In genomic region chr16:89397331-89397861, GRCh38 we compare ENCODE assay signal across 13 cellular contexts.
DNase-seq lines count a peak whose midpoint lies in the region; ATAC-seq, FAIRE-seq and TF ChIP-seq lines count a peak whose summit lies in the region.
"Had no signal": no experiment of that assay in that cellular context is flagged by ENCODE, and none has a peak within 500 bp of the region (broad histone marks: within the 10 kb centered on the region; RNA-seq: fewer than 3 reads in every experiment).

No MANE protein-coding gene starts in this region.

- H3K4ac ChIP-seq in IMR-90 (ENCODE audit: low read depth, low read length): no peak overlapping the region

- H3K23ac ChIP-seq in IMR-90 (ENCODE audit: low read depth, low read length): no peak overlapping the region

- H3K36me3 ChIP-seq in IMR-90 (ENCODE audit: control insufficient read depth, insufficient read depth, low read length) (peaks cover 3% of the 10 kb centered on the region; the same call in 1 of the 2 replicates), pancreas (no peaks in the 10 kb centered on the region)

- no TSS peak for BruUV-seq in IMR-90 (replicated peaks; lab: Mats Ljungman, UMichigan)

- no peak overlapping the region for H3K56ac ChIP-seq in IMR-90 (ENCODE audit: extremely low read depth, insufficient read depth, low read length)

- H3K4me1 ChIP-seq in IMR-90 (ENCODE audit: control insufficient read depth, insufficient read depth, low read length) (peaks cover 20% of the 10 kb centered on the region), pancreas (peaks cover 22 to 30% (median 25%) of the 10 kb centered on the region in 3 donors)

- no peak for ATAC-seq in CD4-positive, alpha-beta T cell (ENCODE audit: poor library complexity)
- ATAC-seq in IMR-90 (ENCODE audit: low read depth) (no peak), pancreas (no peak), HG02852 (IDR thresholded peaks at IDR 0.05; ENCODE audit: unreplicated experiment) (no peak)

- H4K20me1 ChIP-seq in IMR-90 (ENCODE audit: insufficient read depth, low read length): peaks cover 94% of the 10 kb centered on the region

- H3K27me3 Mint-ChIP-seq in CD4-positive, alpha-beta T cell: no peaks in the 10 kb centered on the region
- no peaks in the 10 kb centered on the region for H3K27me3 Mint-ChIP-seq in progenitor cell of endocrine pancreas

- H3K27ac Mint-ChIP-seq in CD4-positive, alpha-beta T cell: peak overlapping the region; percentile 30
- peak overlapping the region; percentile 16 for H3K27ac Mint-ChIP-seq in progenitor cell of endocrine pancreas

- H4K91ac ChIP-seq in IMR-90 (ENCODE audit: insufficient read depth, low read depth, low read length): no peak overlapping the region

- no peak for FAIRE-seq in pancreas (lab: Jason Lieb, UNC)

- H3K36me3 Mint-ChIP-seq in CD4-positive, alpha-beta T cell (ENCODE audit: low read depth): peaks cover 51% of the 10 kb centered on the region
- peaks cover 4% of the 10 kb centered on the region for H3K36me3 Mint-ChIP-seq in progenitor cell of endocrine pancreas (ENCODE audit: insufficient read depth)

- 93% methylated on average over 8 of the region's 16 CpGs; no CpG with 5 or more reads in 1 of the 2 experiments for WGBS in IMR-90 (ENCODE audit: extremely low coverage in 2 of 2, insufficient read length in 1 of 2), 2 experiments
- WGBS in pancreas, 2 donors: 81 to 83% methylated on average over 16 of the region's 16 CpGs

- no peak overlapping the region for H2AK5ac ChIP-seq in IMR-90 (ENCODE audit: low read depth, low read length)

- no peak overlapping the region for H2BK20ac ChIP-seq in IMR-90 (ENCODE audit: low read depth, low read length)

- no peaks in the 10 kb centered on the region for H3K27me3 ChIP-seq in CD4-positive, alpha-beta T cell (ENCODE audit: control insufficient read depth, insufficient read depth, low read length)
- no peaks in the 10 kb centered on the region for H3K27me3 ChIP-seq in IMR-90 (ENCODE audit: control insufficient read depth, insufficient read depth, low read length)
- H3K27me3 ChIP-seq in pancreas: no peaks in the 10 kb centered on the region

- in situ Hi-C loops in IMR-90 (cut with MboI; ENCODE audit: low sequenced_read_pairs): no loop called here

- peaks cover 42% of the 10 kb centered on the region for H3K9me1 ChIP-seq in IMR-90 (ENCODE audit: insufficient read depth, low read length)

- TF ChIP-seq CTCF in CD4-positive, alpha-beta T cell (IDR thresholded peaks at IDR 0.05): no peak
- TF ChIP-seq CTCF in IMR-90 (conservative IDR thresholded peaks at IDR 0.05; ENCODE audit: low read depth, low read length) (no peak), progenitor cell of endocrine pancreas (IDR thresholded peaks at IDR 0.05; ENCODE audit: unreplicated experiment) (no peak), pancreas (IDR thresholded peaks at IDR 0.05) (no peak)

- H3K9ac ChIP-seq in IMR-90 (ENCODE audit: low read depth, low read length): no peak overlapping the region

- no peak overlapping the region for H2AK9ac ChIP-seq in IMR-90 (replicated peaks; ENCODE audit: low read depth, low read length, poor library complexity)

- H3K4me3 ChIP-seq in IMR-90 (ENCODE audit: insufficient read depth, low read depth, low read length): no peak overlapping the region
- no peak overlapping the region for H3K4me3 ChIP-seq in pancreas
- H3K4me3 ChIP-seq: HAP-1 had no signal

- no peak for DNase-seq in CD4-positive, alpha-beta T cell
- no peak for DNase-seq in IMR-90
- DNase-seq in cerebellum (ENCODE audit: low spot score): peak; percentile 48
- DNase-seq in progenitor cell of endocrine pancreas (ENCODE audit: low spot score, unreplicated experiment): no peak
- no peak for DNase-seq in pancreas
- no peak for DNase-seq in activated CD4-positive, alpha-beta T cell treated with anti-CD3 and anti-CD28 coated beads for 48 hours
- DNase-seq: KBM-7, NCI-H146, NCI-H226, NCI-H526, RPMI8226 had no signal

- dilution Hi-C loops in IMR-90 (cut with HindIII; ENCODE audit: low sequenced_read_pairs, unreplicated experiment): no loop called here

- no peak overlapping the region for H4K8ac ChIP-seq in IMR-90 (ENCODE audit: low read depth in 2 of 2, low read length in 2 of 2)

- POLR2A ChIA-PET in CD4-positive, alpha-beta T cell (lab: Charles Lee): interaction anchor here (0.6 kb wide), 1 partner anchor 18 kb away, joined by 3 read pairs; no protein-coding TSS in a partner anchor
- POLR2A ChIA-PET in IMR-90 (lab: Charles Lee; ENCODE audit: unreplicated experiment): interaction anchor here (0.7 kb wide), 1 partner anchor 21 kb away, joined by 8 read pairs; no protein-coding TSS in a partner anchor

- H3K27ac ChIP-seq in CD4-positive, alpha-beta T cell (ENCODE audit: low read depth, low read length): no peak overlapping the region
- H3K27ac ChIP-seq in IMR-90 (ENCODE audit: insufficient read depth, low read length) (no peak overlapping the region), pancreas (no peak overlapping the region)

- no peak overlapping the region for H2BK15ac ChIP-seq in IMR-90 (ENCODE audit: low read depth, low read length)

- no peak for TF ChIP-seq POLR2A in IMR-90 (IDR thresholded peaks at IDR 0.05; ENCODE audit: low read depth, low read length)

- H3K9me3 ChIP-seq in CD4-positive, alpha-beta T cell (ENCODE audit: control insufficient read depth, low read length): no peaks in the 10 kb centered on the region
- H3K9me3 ChIP-seq in IMR-90 (ENCODE audit: control insufficient read depth, insufficient read depth, low read length) (no peaks in the 10 kb centered on the region), pancreas (no peaks in the 10 kb centered on the region)
- H3K9me3 ChIP-seq: HAP-1 had no signal

- H2BK5ac ChIP-seq in IMR-90 (ENCODE audit: low read depth, low read length, poor library complexity, severe bottlenecking): no peak overlapping the region

- peak overlapping the region; percentile 23 for H2AFZ ChIP-seq in IMR-90 (replicated peaks; ENCODE audit: low read length, poor library complexity)

- no peak overlapping the region for H4K5ac ChIP-seq in IMR-90 (ENCODE audit: low read depth, low read length)

- no peak overlapping the region for H3K14ac ChIP-seq in IMR-90 (replicated peaks; ENCODE audit: low read depth, low read length)

- H3K4me1 Mint-ChIP-seq in CD4-positive, alpha-beta T cell (ENCODE audit: low read depth): peaks cover 68% of the 10 kb centered on the region
- peaks cover 16% of the 10 kb centered on the region for H3K4me1 Mint-ChIP-seq in progenitor cell of endocrine pancreas (ENCODE audit: low read depth)

- no peak overlapping the region for H3K4me2 ChIP-seq in IMR-90 (ENCODE audit: low read depth, low read length)

- no peak for TF ChIP-seq RAD21 in IMR-90 (IDR thresholded peaks at IDR 0.05; ENCODE audit: low read length)

- CTCF ChIA-PET in CD4-positive, alpha-beta T cell (lab: Charles Lee): interaction anchor here (1.2 kb wide), 1 partner anchor 17 kb away, joined by 4 read pairs; no protein-coding TSS in a partner anchor
- CTCF ChIA-PET in IMR-90 (lab: Yijun Ruan, JAX): no interaction called here

- no peaks in the 10 kb centered on the region for H3K9me3 Mint-ChIP-seq in CD4-positive, alpha-beta T cell
- no peaks in the 10 kb centered on the region for H3K9me3 Mint-ChIP-seq in progenitor cell of endocrine pancreas (ENCODE audit: low read depth)

- no peak overlapping the region for H3K4me3 Mint-ChIP-seq in CD4-positive, alpha-beta T cell
- no peak overlapping the region for H3K4me3 Mint-ChIP-seq in progenitor cell of endocrine pancreas (ENCODE audit: low read depth)

- H2BK120ac ChIP-seq in IMR-90 (ENCODE audit: low read depth, low read length): no peak overlapping the region

- H3K18ac ChIP-seq in IMR-90 (ENCODE audit: low read depth, low read length): no peak overlapping the region

- intact Hi-C loops in CD4-positive, alpha-beta T cell (cut with DNase I, micrococcal nuclease): no loop called here
- intact Hi-C loops in IMR-90 (cut with micrococcal nuclease) (no loop called here), pancreas (cut with DNase I) (loop anchor here in 1 of 3 donors (10.0 kb wide), 1 partner anchor 53 kb away; no protein-coding TSS in a partner anchor)

- H3K79me1 ChIP-seq in IMR-90 (ENCODE audit: low read depth in 1 of 2, low read length in 2 of 2): peaks cover 13 to 80% of the 10 kb centered on the region in 2 experiments

TF ChIP-seq in IMR-90, 13 proteins besides CTCF, POLR2A, EP300 and RAD21:
- TF ChIP-seq USF2 (IDR thresholded peaks at IDR 0.05; ENCODE audit: low read depth, low read length) (no peak), SMC3 (IDR thresholded peaks at IDR 0.05; ENCODE audit: low read depth, low read length) (no peak), CEBPB (IDR thresholded peaks at IDR 0.05; ENCODE audit: low read depth, low read length) (no peak), MXI1 (IDR thresholded peaks at IDR 0.05; ENCODE audit: borderline replicate concordance, low read depth, low read length) (no peak), MAZ (IDR thresholded peaks at IDR 0.05; ENCODE audit: borderline replicate concordance, low read depth, low read length) (no peak), NFE2L2 (IDR thresholded peaks at IDR 0.05; ENCODE audit: low read depth, low read length) (no peak), FOS (IDR thresholded peaks at IDR 0.05; ENCODE audit: low read depth, low read length) (no peak), CHD1 (IDR thresholded peaks at IDR 0.05; ENCODE audit: low read depth, low read length) (no peak), RCOR1 (IDR thresholded peaks at IDR 0.05; ENCODE audit: insufficient replicate concordance, low read length) (no peak), BHLHE40 (IDR thresholded peaks at IDR 0.05; ENCODE audit: low read depth, low read length) (no peak)
